Comparison of ENCODE assay signal across 1 cellular context in the genomic region with DNA sequence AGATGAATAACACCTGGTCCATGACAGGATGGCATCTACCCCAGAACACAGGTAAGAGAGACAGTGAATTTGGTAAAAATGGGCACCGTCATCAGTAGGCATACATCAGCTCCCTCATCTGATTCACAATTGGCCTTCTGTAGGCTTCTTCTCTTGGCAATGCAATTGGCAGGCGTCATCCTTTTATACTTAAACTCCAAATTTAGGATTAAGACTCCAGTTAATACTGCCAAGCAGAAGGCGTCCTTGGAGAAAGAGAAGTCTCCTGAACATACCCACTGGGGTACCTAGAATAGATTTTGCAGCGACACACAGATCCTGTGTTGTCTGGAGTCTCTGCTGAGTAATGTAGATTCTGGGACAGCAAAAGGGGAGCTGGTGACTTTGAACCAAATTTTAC.
TF ChIP-seq lines count a peak whose summit lies in the region.

No MANE protein-coding gene starts in this region.

TF ChIP-seq in H1, 55 proteins besides CTCF, POLR2A, EP300 and RAD21:
- TF ChIP-seq HDAC6 (IDR thresholded peaks at IDR 0.05; ENCODE audit: low read depth, low read length) (no peak), NANOG (IDR thresholded peaks at IDR 0.05; ENCODE audit: insufficient read depth, low read depth, low read length, poor library complexity, severe bottlenecking) (no peak), TEAD4 (IDR thresholded peaks at IDR 0.05; ENCODE audit: low read depth, low read length) (no peak), SUZ12 (IDR thresholded peaks at IDR 0.05; ENCODE audit: low read length) (no peak), CHD1 (IDR thresholded peaks at IDR 0.05; ENCODE audit: low read depth, low read length) (no peak), RFX5 (IDR thresholded peaks at IDR 0.05; ENCODE audit: borderline replicate concordance, low read depth, low read length) (no peak), RBBP5 (IDR thresholded peaks at IDR 0.05; ENCODE audit: borderline replicate concordance, low read depth, low read length) (no peak), SAP30 (IDR thresholded peaks at IDR 0.05; ENCODE audit: insufficient read depth, insufficient replicate concordance, low read length) (no peak), EZH2 (IDR thresholded peaks at IDR 0.05; ENCODE audit: low read depth, low read length, severe bottlenecking) (no peak), SIN3A (conservative IDR thresholded peaks at IDR 0.05 in 1 of 2, IDR thresholded peaks at IDR 0.05 in 1 of 2; ENCODE audit: low read depth in 1 of 2, low read length in 2 of 2) (no peak), BACH1 (IDR thresholded peaks at IDR 0.05; ENCODE audit: low read length) (no peak), HDAC2 (IDR thresholded peaks at IDR 0.05; ENCODE audit: borderline replicate concordance in 1 of 2, low read depth in 2 of 2, low read length in 2 of 2) (no peak), KDM4A (IDR thresholded peaks at IDR 0.05; ENCODE audit: low read depth, low read length, severe bottlenecking) (no peak), CBX5 (IDR thresholded peaks at IDR 0.05; ENCODE audit: low read depth, low read length) (no peak), JUND (IDR thresholded peaks at IDR 0.05; ENCODE audit: low read length) (no peak), MAFK (IDR thresholded peaks at IDR 0.05; ENCODE audit: low read depth, low read length) (no peak), CREB1 (IDR thresholded peaks at IDR 0.05) (no peak)
- TF ChIP-seq, protein P1, sequence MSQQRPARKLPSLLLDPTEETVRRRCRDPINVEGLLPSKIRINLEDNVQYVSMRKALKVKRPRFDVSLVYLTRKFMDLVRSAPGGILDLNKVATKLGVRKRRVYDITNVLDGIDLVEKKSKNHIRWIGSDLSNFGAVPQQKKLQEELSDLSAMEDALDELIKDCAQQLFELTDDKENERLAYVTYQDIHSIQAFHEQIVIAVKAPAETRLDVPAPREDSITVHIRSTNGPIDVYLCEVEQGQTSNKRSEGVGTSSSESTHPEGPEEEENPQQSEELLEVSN (IDR thresholded peaks at IDR 0.05): no peak
